ENCODE assay signal across 8 cellular contexts in genomic region chr1:183942933-183943693, GRCh38.
DNase-seq lines count a peak whose midpoint lies in the region; ATAC-seq, FAIRE-seq and TF ChIP-seq lines count a peak whose summit lies in the region.

No MANE protein-coding gene starts in this region.

- H3K4me1 ChIP-seq in PC-9 (replicated peaks; ENCODE audit: insufficient read depth) = peaks cover 8% of the 10 kb centered on the region

- H3K4me3 ChIP-seq in PC-9 = no peak overlapping the region

- H3K27ac ChIP-seq in PC-9 (no peak overlapping the region), substantia nigra (ENCODE audit: low read depth, low read length, poor library complexity, severe bottlenecking) (peak overlapping the region; percentile 77)

- peak; percentile 58 for ATAC-seq in GM18505 (IDR thresholded peaks at IDR 0.05; ENCODE audit: unreplicated experiment)
- peak; percentile 89 for ATAC-seq in HG03175 (IDR thresholded peaks at IDR 0.05; ENCODE audit: unreplicated experiment)
- peak; percentile 60 for ATAC-seq in esophagus mucosa

- CTCF ChIA-PET in PC-9 (lab: Charles Lee) = interaction anchor here (0.6 to 1.1 kb wide), 4 partner anchors 28 to 258 kb away, joined by 3 to 7 read pairs (median 4); no protein-coding TSS in a partner anchor

- no peaks in the 10 kb centered on the region for H3K27me3 ChIP-seq in PC-9 (ENCODE audit: insufficient read depth, low read depth)

- H3K9me2 ChIP-seq in PC-9 (ENCODE audit: insufficient read depth) = no peaks in the 10 kb centered on the region

- H3F3A ChIP-seq in PC-9 (ENCODE audit: insufficient read depth, low read depth) = no peaks in the 10 kb centered on the region; the same call in 1 of the 2 replicates

- POLR2A ChIA-PET in PC-9 (lab: Charles Lee; ENCODE audit: unreplicated experiment) = interaction anchor here (0.6 to 1.0 kb wide), 3 partner anchors 107 to 723 kb away, joined by 4 to 15 read pairs (median 7); no protein-coding TSS in a partner anchor

- H3K79me2 ChIP-seq in PC-9 (ENCODE audit: low read depth) = no peaks in the 10 kb centered on the region

- H2AFZ ChIP-seq in PC-9 = 0 out of 2 replicates have a peak overlapping the region, but pooled peaks have one; percentile 43

- H4K20me1 ChIP-seq in PC-9 (ENCODE audit: insufficient read depth) = no peaks in the 10 kb centered on the region

- intact Hi-C loops in PC-9 (cut with micrococcal nuclease; ENCODE audit: unreplicated experiment) = loop anchor here (5.0 kb wide), 1 partner anchor 109 kb away; the partner anchor contains the start of gene TSEN15

- TF ChIP-seq POLR2A in GM18505 (IDR thresholded peaks at IDR 0.05; ENCODE audit: borderline replicate concordance, extremely low read depth, insufficient read depth, insufficient read length) = no peak
- TF ChIP-seq POLR2A in GM12891 (IDR thresholded peaks at IDR 0.05; ENCODE audit: low read depth, low read length) = no peak

- no peaks in the 10 kb centered on the region for H3K36me3 ChIP-seq in PC-9 (ENCODE audit: low read depth)

- no peak for FAIRE-seq in GM12891 (lab: Jason Lieb, UNC)

- peak overlapping the region; percentile 49 for H3K4me2 ChIP-seq in PC-9

- DNase-seq in PC-9 = peak; percentile 57 to 67
- peak in 2 of 49 donors; percentile 19 to 52 for DNase-seq in substantia nigra (lab: John Stamatoyannopoulos, UW)
- no peak for DNase-seq in AML-193 (lab: John Stamatoyannopoulos, UW)
- no peak for DNase-seq in GM12891 (ENCODE audit: insufficient read length, low spot score)
- DNase-seq in activated CD8-positive, alpha-beta memory T cell treated with anti-CD3 and anti-CD28 coated beads for 24 hours = no peak

- TF ChIP-seq CTCF in PC-9 (conservative IDR thresholded peaks at IDR 0.05) = no peak

- H3K9me3 ChIP-seq in PC-9 (ENCODE audit: insufficient read depth, low read depth) = no peaks in the 10 kb centered on the region

- no TSS peak for BruUV-seq in PC-9 (replicated peaks; lab: Mats Ljungman, UMichigan)

TF ChIP-seq in GM12891, 5 proteins besides CTCF, POLR2A, EP300 and RAD21:
- TF ChIP-seq POLR2AphosphoS5 (IDR thresholded peaks at IDR 0.05; ENCODE audit: low read depth, low read length) = no peak
- no peak for TF ChIP-seq TAF1 (IDR thresholded peaks at IDR 0.05; ENCODE audit: low read depth, low read length)
- no peak for TF ChIP-seq PAX5 (IDR thresholded peaks at IDR 0.05; ENCODE audit: insufficient read depth, low read length, severe bottlenecking)
- TF ChIP-seq SPI1 (IDR thresholded peaks at IDR 0.05; ENCODE audit: low read depth, low read length) = no peak
- no peak for TF ChIP-seq POU2F2 (IDR thresholded peaks at IDR 0.05; ENCODE audit: low read depth, low read length)

Comparison
In these comparisons a context has a peak if more than half of its experiments do, and no peak if none do; other contexts are left out.
1. DNase-seq: peak in PC-9 (2 of 2); none in AML-193 (0 of 2), GM12891 (single experiment) and activated CD8-positive, alpha-beta memory T cell treated with anti-CD3 and anti-CD28 coated beads for 24 hours (single experiment).
2. Peak in every context shown above with its lines, with median percentiles within 50 percentile points of each other: ATAC-seq.